In the genomic region with DNA sequence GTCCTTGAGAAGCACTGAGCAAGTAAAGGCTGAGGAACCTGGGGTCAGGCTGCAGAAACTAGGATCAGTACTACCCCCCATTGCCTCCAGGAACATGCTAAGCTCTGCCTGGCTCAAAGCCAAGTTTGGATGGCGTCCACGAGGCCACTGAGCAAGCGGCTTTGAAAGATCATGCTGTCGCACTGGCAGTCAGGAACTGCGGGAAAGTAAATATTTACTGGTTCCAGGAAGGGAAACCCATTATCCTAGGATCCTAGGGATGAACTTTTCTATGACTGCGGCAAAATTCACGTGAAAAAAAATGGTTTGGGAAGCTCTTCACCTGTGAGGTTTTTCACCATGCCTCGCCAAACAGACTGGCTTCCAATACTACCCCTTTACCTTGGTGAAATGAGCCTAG, we compare ENCODE assay signal across 12 cellular contexts.
A peak's percentile ranks its signal among the peaks of the same experiment; 100 is the strongest.
DNase-seq lines count a peak whose midpoint lies in the region; ATAC-seq and TF ChIP-seq lines count a peak whose summit lies in the region.
"Had no signal": no experiment of that assay in that cellular context is flagged by ENCODE, and none has a peak within 500 bp of the region (broad histone marks: within the 10 kb centered on the region; RNA-seq: fewer than 3 reads in every experiment).

No MANE protein-coding gene starts in this region.

- no peaks in the 10 kb centered on the region for H3K36me3 Mint-ChIP-seq in activated T-cell treated with anti-CD3 and anti-CD28 coated beads, Interleukin-2, amount 50 U/mL, for 24 hours (ENCODE audit: low read depth)
- H3K36me3 Mint-ChIP-seq in stimulated activated memory B cell treated with anti-CD40 and anti-IgM and Interleukin-4, amounts not matched to agents 10 μg/mL and 1 μg/mL and 100 μg/mL, for 72 hours, result no peaks in the 10 kb centered on the region
- H3K36me3 Mint-ChIP-seq: IgD-negative memory B cell had no signal

- no peaks in the 10 kb centered on the region for H3K9me3 ChIP-seq in body of pancreas
- no peaks in the 10 kb centered on the region for H3K9me3 ChIP-seq in lower lobe of right lung

- H3K4me3 ChIP-seq in body of pancreas, result no peak overlapping the region
- H3K4me3 ChIP-seq in lower lobe of right lung, result no peak overlapping the region
- H3K4me3 ChIP-seq: BLaER1 had no signal

- TF ChIP-seq CTCF in body of pancreas (IDR thresholded peaks at IDR 0.05) (no peak), lower lobe of right lung (IDR thresholded peaks at IDR 0.05) (no peak)

- H3K27ac ChIP-seq in body of pancreas (peak overlapping the region in 2 of 4 donors; percentile 3 to 20), lower lobe of right lung (no peak overlapping the region)
- H3K27ac ChIP-seq: BLaER1, epithelial cell of prostate had no signal

- H3K4me3 Mint-ChIP-seq in activated T-cell treated with anti-CD3 and anti-CD28 coated beads, Interleukin-2, amount 50 U/mL, for 24 hours, result no peak overlapping the region
- no peak overlapping the region for H3K4me3 Mint-ChIP-seq in stimulated activated memory B cell treated with anti-CD40 and anti-IgM and Interleukin-4, amounts not matched to agents 10 μg/mL and 1 μg/mL and 100 μg/mL, for 72 hours
- H3K4me3 Mint-ChIP-seq: activated B cell treated with CpG ODN at 0.5 μM for 24 hours, IgD-negative memory B cell had no signal

- no peak for TF ChIP-seq POLR2A in body of pancreas (IDR thresholded peaks at IDR 0.05)

- ATAC-seq in body of pancreas (peak; percentile 87), lower lobe of right lung (peak; percentile 71 to 75)
- no peak for ATAC-seq in stimulated activated memory B cell treated with anti-CD40 and anti-IgM and Interleukin-4, amounts not matched to agents 10 μg/mL and 1 μg/mL and 100 μg/mL, for 72 hours

- H3K9me3 Mint-ChIP-seq in activated T-cell treated with anti-CD3 and anti-CD28 coated beads, Interleukin-2, amount 50 U/mL, for 24 hours, result no peaks in the 10 kb centered on the region
- no peaks in the 10 kb centered on the region for H3K9me3 Mint-ChIP-seq in stimulated activated memory B cell treated with anti-CD40 and anti-IgM and Interleukin-4, amounts not matched to agents 10 μg/mL and 1 μg/mL and 100 μg/mL, for 72 hours
- H3K9me3 Mint-ChIP-seq: activated B cell treated with CpG ODN at 0.5 μM for 24 hours, IgD-negative memory B cell had no signal

- H3K27ac Mint-ChIP-seq in activated T-cell treated with anti-CD3 and anti-CD28 coated beads, Interleukin-2, amount 50 U/mL, for 24 hours, result no peak overlapping the region
- H3K27ac Mint-ChIP-seq in stimulated activated memory B cell treated with anti-CD40 and anti-IgM and Interleukin-4, amounts not matched to agents 10 μg/mL and 1 μg/mL and 100 μg/mL, for 72 hours, result no peak overlapping the region
- H3K27ac Mint-ChIP-seq: activated B cell treated with CpG ODN at 0.5 μM for 24 hours, IgD-negative memory B cell had no signal

- no peaks in the 10 kb centered on the region for H3K36me3 ChIP-seq in body of pancreas (replicated peaks in 1 of 2; ENCODE audit: insufficient read depth in 1 of 2, low read depth in 2 of 2)
- no peaks in the 10 kb centered on the region for H3K36me3 ChIP-seq in lower lobe of right lung
- H3K36me3 ChIP-seq: BLaER1 had no signal

- H3K4me1 Mint-ChIP-seq in activated T-cell treated with anti-CD3 and anti-CD28 coated beads, Interleukin-2, amount 50 U/mL, for 24 hours (ENCODE audit: low read depth), result no peaks in the 10 kb centered on the region
- no peaks in the 10 kb centered on the region for H3K4me1 Mint-ChIP-seq in stimulated activated memory B cell treated with anti-CD40 and anti-IgM and Interleukin-4, amounts not matched to agents 10 μg/mL and 1 μg/mL and 100 μg/mL, for 72 hours

- intact Hi-C loops in body of pancreas (cut with DNase I) (no loop called here), lower lobe of right lung (cut with DNase I) (no loop called here)

- no peaks in the 10 kb centered on the region for H3K27me3 ChIP-seq in body of pancreas
- no peaks in the 10 kb centered on the region for H3K27me3 ChIP-seq in lower lobe of right lung (ENCODE audit: low read depth)
- H3K27me3 ChIP-seq: BLaER1 had no signal

- WGBS in body of pancreas, 2 donors, result 12 to 16% methylated on average over 8 of the region's 8 CpGs

- no peaks in the 10 kb centered on the region for H3K27me3 Mint-ChIP-seq in activated T-cell treated with anti-CD3 and anti-CD28 coated beads, Interleukin-2, amount 50 U/mL, for 24 hours
- H3K27me3 Mint-ChIP-seq in stimulated activated memory B cell treated with anti-CD40 and anti-IgM and Interleukin-4, amounts not matched to agents 10 μg/mL and 1 μg/mL and 100 μg/mL, for 72 hours, result no peaks in the 10 kb centered on the region

- DNase-seq in C1 segment of cervical spinal cord (lab: John Stamatoyannopoulos, UW) (peak in 9 of 14 donors; percentile 3 to 69 (median 45)), NCI-H146 treated with DMSO at 0.1 percent for 48 hours (lab: John Stamatoyannopoulos, UW; ENCODE audit: unreplicated experiment) (peak; percentile 22), body of pancreas (peak; percentile 65 to 89 (median 85)), lower lobe of right lung (peak; percentile 71), amniotic stem cell (lab: John Stamatoyannopoulos, UW) (no peak), cerebellar nuclear complex (lab: John Stamatoyannopoulos, UW) (no peak)
- no peak for DNase-seq in activated T-cell treated with anti-CD3 and anti-CD28 coated beads, Interleukin-2, amount 50 U/mL, for 24 hours
- DNase-seq: activated B cell treated with CpG ODN at 0.5 μM for 24 hours had no signal

- H3K4me1 ChIP-seq in body of pancreas, result peaks cover 10% of the 10 kb centered on the region
- peaks cover 37% of the 10 kb centered on the region for H3K4me1 ChIP-seq in lower lobe of right lung
- H3K4me1 ChIP-seq: BLaER1 had no signal

Comparison
In these comparisons a context has a peak if more than half of its experiments do, and no peak if none do; other contexts are left out.
1. DNase-seq: peak in C1 segment of cervical spinal cord (9 of 14), NCI-H146 treated with DMSO at 0.1 percent for 48 hours (single experiment), body of pancreas (4 of 4) and lower lobe of right lung (single experiment); none in activated T-cell treated with anti-CD3 and anti-CD28 coated beads, Interleukin-2, amount 50 U/mL, for 24 hours (single experiment), amniotic stem cell (single experiment) and cerebellar nuclear complex (0 of 2).